In genomic region chr19:28168557-28168956, GRCh38 we compare ENCODE assay signal across 20 cellular contexts.
DNase-seq lines count a peak whose midpoint lies in the region; ATAC-seq and TF ChIP-seq lines count a peak whose summit lies in the region.
"Had no signal": no experiment of that assay in that cellular context is flagged by ENCODE, and none has a peak within 500 bp of the region (broad histone marks: within the 10 kb centered on the region; RNA-seq: fewer than 3 reads in every experiment).

No MANE protein-coding gene starts in this region.

- H3K27ac ChIP-seq in WERI-Rb-1, result peak overlapping the region; percentile 82
- peak overlapping the region; percentile 65 for H3K27ac ChIP-seq in iPS-18a (ENCODE audit: low read length)
- H3K27ac ChIP-seq in neuronal stem cell (replicated peaks; ENCODE audit: low read length), result no peak overlapping the region
- H3K27ac ChIP-seq: heart left ventricle, neutrophil, Peyer's patch, suprapubic skin had no signal

- ATAC-seq in GM18519 (IDR thresholded peaks at IDR 0.05; ENCODE audit: low FRiP score, unreplicated experiment), result no peak
- ATAC-seq in T-cell (replicated peaks in 1 of 4), result no peak
- ATAC-seq: activated CD4-positive, CD25-positive, alpha-beta regulatory T cell treated with anti-CD3 and anti-CD28 coated beads, Interleukin-2, amount 50 U/mL, for 24 hours; activated CD8-positive, alpha-beta T cell treated with anti-CD3 and anti-CD28 coated beads, Interleukin-2, amount 10 ng/mL, durations not matched to agents 7 days and 5 days; heart left ventricle; SK-N-SH treated with all-trans-retinoic acid at 6 μM for 48 hours had no signal

- H3K18ac ChIP-seq in neuronal stem cell (ENCODE audit: low read length), result no peak overlapping the region

- CTCF ChIA-PET in T-cell (lab: Charles Lee), result interaction anchor here in 1 of 2 donors (0.6 kb wide), 1 partner anchor 69 kb away, joined by 3 read pairs; no protein-coding TSS in a partner anchor

- H4K8ac ChIP-seq in neuronal stem cell (ENCODE audit: low read depth, low read length), result no peak overlapping the region

- no peaks in the 10 kb centered on the region for H3K4me1 Mint-ChIP-seq in T-cell

- POLR2A ChIA-PET in T-cell (lab: Charles Lee), result no interaction called here

- H3K9me3 ChIP-seq in WERI-Rb-1 (ENCODE audit: severe bottlenecking), result peaks cover 4% of the 10 kb centered on the region
- no peaks in the 10 kb centered on the region for H3K9me3 ChIP-seq in iPS-18a (ENCODE audit: control insufficient read depth, low read depth, low read length)
- no peaks in the 10 kb centered on the region for H3K9me3 ChIP-seq in neuronal stem cell (replicated peaks in 1 of 2; ENCODE audit: control insufficient read depth in 2 of 2, insufficient read depth in 1 of 2, low read depth in 1 of 2, low read length in 2 of 2)
- H3K9me3 ChIP-seq: heart left ventricle, neutrophil, Peyer's patch, suprapubic skin had no signal

- H3K14ac ChIP-seq in neuronal stem cell (ENCODE audit: low read length), result no peak overlapping the region

- no peaks in the 10 kb centered on the region for H3K27me3 ChIP-seq in H7 (ENCODE audit: control insufficient read depth, insufficient read depth, low read length)
- H3K27me3 ChIP-seq in WERI-Rb-1 (ENCODE audit: insufficient read depth, low read depth, severe bottlenecking), result no peaks in the 10 kb centered on the region
- H3K27me3 ChIP-seq in iPS-18a (ENCODE audit: control insufficient read depth, insufficient read depth, low read length), result no peaks in the 10 kb centered on the region
- no peaks in the 10 kb centered on the region for H3K27me3 ChIP-seq in neuronal stem cell (ENCODE audit: control insufficient read depth in 3 of 3, insufficient read depth in 3 of 3, low read depth in 1 of 3, low read length in 3 of 3)
- H3K27me3 ChIP-seq: heart left ventricle, neutrophil, Peyer's patch, suprapubic skin had no signal

- H3K27me3 Mint-ChIP-seq in T-cell, result no peaks in the 10 kb centered on the region
- H3K27me3 Mint-ChIP-seq: activated T-cell treated with anti-CD3 and anti-CD28 coated beads, Interleukin-2, amount 50 U/mL, for 24 hours had no signal

- H3K27ac Mint-ChIP-seq in T-cell, result no peak overlapping the region
- H3K27ac Mint-ChIP-seq: activated CD8-positive, alpha-beta T cell treated with anti-CD3 and anti-CD28 coated beads, Interleukin-2, amount 10 ng/mL, durations not matched to agents 7 days and 5 days; activated naive CD4-positive, alpha-beta T cell treated with anti-CD3 and anti-CD28 coated beads for 36 hours; activated T-cell treated with anti-CD3 and anti-CD28 coated beads, Interleukin-2, amount 50 U/mL, for 24 hours had no signal

- no peak overlapping the region for H3K4me2 ChIP-seq in neuronal stem cell (ENCODE audit: insufficient read depth, low read length, poor library complexity, severe bottlenecking)

- no peak overlapping the region for H3K4ac ChIP-seq in neuronal stem cell (ENCODE audit: low read length)

- WGBS in neuronal stem cell (ENCODE audit: extremely low coverage in 2 of 2, insufficient read length in 2 of 2, insufficient replicate concordance in 1 of 2), 2 donors, result no CpG with 5 or more reads among the region's 2 CpGs

- TF ChIP-seq CTCF in WERI-Rb-1 (IDR thresholded peaks at IDR 0.05; ENCODE audit: low read depth, low read length), result no peak

- H4K91ac ChIP-seq in neuronal stem cell (ENCODE audit: low read depth, low read length, poor library complexity), result no peak overlapping the region

- H2AK5ac ChIP-seq in neuronal stem cell (ENCODE audit: low read depth, low read length), result no peak overlapping the region

- H3K4me3 ChIP-seq in H7 (ENCODE audit: insufficient read depth, low read depth, low read length), result no peak overlapping the region
- no peak overlapping the region for H3K4me3 ChIP-seq in WERI-Rb-1 (ENCODE audit: low read depth, low read length)
- H3K4me3 ChIP-seq in iPS-18a (ENCODE audit: low read length), result peak overlapping the region; percentile 26
- no peak overlapping the region for H3K4me3 ChIP-seq in neuronal stem cell (ENCODE audit: low read length in 2 of 2)
- H3K4me3 ChIP-seq: heart left ventricle, Peyer's patch, suprapubic skin had no signal

- no peak overlapping the region for H3K23ac ChIP-seq in neuronal stem cell (ENCODE audit: low read depth, low read length, poor library complexity)

- peaks cover 48% of the 10 kb centered on the region for H3K4me1 ChIP-seq in iPS-18a (ENCODE audit: control insufficient read depth, low read depth, low read length)
- H3K4me1 ChIP-seq in neuronal stem cell (ENCODE audit: control insufficient read depth in 2 of 2, insufficient read depth in 1 of 2, low read depth in 1 of 2, low read length in 2 of 2), result peaks cover 0 to 15% of the 10 kb centered on the region in 2 donors
- H3K4me1 ChIP-seq: Peyer's patch had no signal

- H2BK15ac ChIP-seq in neuronal stem cell (ENCODE audit: low read length), result no peak overlapping the region

- no peak overlapping the region for H3K4me3 Mint-ChIP-seq in T-cell
- H3K4me3 Mint-ChIP-seq: activated CD8-positive, alpha-beta T cell treated with anti-CD3 and anti-CD28 coated beads, Interleukin-2, amount 10 ng/mL, durations not matched to agents 7 days and 5 days; activated naive CD4-positive, alpha-beta T cell treated with anti-CD3 and anti-CD28 coated beads for 36 hours; activated T-cell treated with anti-CD3 and anti-CD28 coated beads, Interleukin-2, amount 50 U/mL, for 24 hours had no signal

- H3K9me3 Mint-ChIP-seq in T-cell, result peaks cover 10 to 27% (median 20%) of the 10 kb centered on the region in 3 donors

- no peak overlapping the region for H2BK120ac ChIP-seq in neuronal stem cell (ENCODE audit: low read depth, low read length)

- DNase-seq in H7 (peak; percentile 50), WERI-Rb-1 (peak; percentile 20), neuronal stem cell (ENCODE audit: low spot score) (peak; percentile 21), T-cell (no peak), OCI-M1 (lab: John Stamatoyannopoulos, UW) (no peak)
- DNase-seq: activated CD8-positive, alpha-beta T cell treated with anti-CD3 and anti-CD28 coated beads, Interleukin-2, amount 10 ng/mL, durations not matched to agents 7 days and 5 days; activated naive CD4-positive, alpha-beta T cell treated with anti-CD3 and anti-CD28 coated beads for 36 hours; activated T-cell treated with anti-CD3 and anti-CD28 coated beads, Interleukin-2, amount 50 U/mL, for 24 hours; heart left ventricle; NCI-H1105; NCI-H2107; Peyer's patch; stimulated activated CD4-positive, alpha-beta T cell treated with anti-CD3 and anti-CD28 coated beads, Interleukin-12 subunit alpha, Interleukin-12 subunit beta, amount 100 ng/mL, for 4 hours; T-helper 9 cell had no signal

- H2BK5ac ChIP-seq in neuronal stem cell (ENCODE audit: low read length), result no peak overlapping the region

- H3K36me3 ChIP-seq in H7 (replicated peaks; ENCODE audit: control insufficient read depth, insufficient read depth, low read length) (no peaks in the 10 kb centered on the region), WERI-Rb-1 (no peaks in the 10 kb centered on the region), iPS-18a (ENCODE audit: control insufficient read depth, low read depth, low read length) (no peaks in the 10 kb centered on the region), neuronal stem cell (replicated peaks in 1 of 2; ENCODE audit: control insufficient read depth in 2 of 2, insufficient read depth in 2 of 2, low read length in 2 of 2) (no peaks in the 10 kb centered on the region)
- H3K36me3 ChIP-seq: heart left ventricle, neutrophil, Peyer's patch, suprapubic skin had no signal

- no peaks in the 10 kb centered on the region for H3K79me1 ChIP-seq in neuronal stem cell (ENCODE audit: low read depth, low read length)

- H2BK12ac ChIP-seq in neuronal stem cell (ENCODE audit: low read length), result no peak overlapping the region

- no peaks in the 10 kb centered on the region for H3K36me3 Mint-ChIP-seq in T-cell

- H3K9ac ChIP-seq in iPS-18a (ENCODE audit: low read length) (peak overlapping the region; percentile 31), neuronal stem cell (ENCODE audit: low read depth, low read length, poor library complexity) (no peak overlapping the region)

- H2AFZ ChIP-seq in neuronal stem cell (ENCODE audit: low read length), result no peak overlapping the region

Comparison
In these comparisons a context has a peak if more than half of its experiments do, and no peak if none do; other contexts are left out.
1. DNase-seq: peak in H7 (single experiment), WERI-Rb-1 (single experiment) and neuronal stem cell (single experiment); none in T-cell (0 of 34) and OCI-M1 (single experiment).